Comparison of ENCODE assay signal across 8 cellular contexts in the genomic region with DNA sequence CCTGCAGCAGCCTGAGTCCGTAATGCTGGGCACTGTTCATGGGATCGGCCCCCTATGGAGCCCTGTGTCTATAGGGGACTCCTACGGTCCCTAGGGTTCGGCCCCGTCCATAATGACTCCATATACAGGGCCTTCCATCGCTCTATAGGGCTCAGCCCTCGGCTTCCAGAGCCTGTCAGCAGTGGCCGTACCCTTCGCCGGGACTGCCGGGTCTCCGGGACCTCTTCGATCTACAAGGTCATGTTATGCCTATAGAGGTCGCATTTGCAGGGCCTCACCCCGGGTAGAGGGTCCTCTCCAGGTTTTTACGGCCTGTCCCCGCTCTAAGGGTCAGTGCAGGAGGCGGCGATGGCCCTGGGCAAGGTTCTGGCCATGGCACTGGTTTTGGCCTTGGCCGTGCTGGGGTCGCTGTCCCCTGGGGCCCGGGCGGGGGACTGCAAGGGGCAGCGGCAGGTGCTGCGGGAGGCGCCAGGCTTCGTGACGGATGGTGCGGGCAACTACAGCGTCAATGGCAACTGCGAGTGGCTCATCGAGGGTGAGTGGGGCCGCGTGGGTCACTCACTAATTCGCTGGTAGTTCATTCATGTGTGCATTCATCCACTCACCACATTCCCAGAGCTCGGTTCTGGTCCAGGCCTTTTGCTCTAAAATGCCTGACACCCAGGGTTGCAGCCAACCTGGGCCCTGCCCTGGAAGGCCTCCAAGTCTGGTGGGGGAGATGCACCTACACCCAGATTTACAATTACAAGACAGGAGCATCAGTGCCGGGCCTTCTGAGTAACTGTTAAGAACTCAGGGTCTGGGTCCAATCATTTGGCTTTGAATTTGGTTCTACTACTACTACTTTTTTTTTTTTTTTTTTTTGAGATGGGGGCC. TPM values are rescaled to one million over a fixed set of nuclear protein-coding genes. Genes with fewer than 3 reads are reported as not detected.
DNase-seq lines count a peak whose midpoint lies in the region; ATAC-seq and TF ChIP-seq lines count a peak whose summit lies in the region.

No MANE protein-coding gene starts in this region.

- peak; percentile 22 for ATAC-seq in HG03025 (IDR thresholded peaks at IDR 0.05; ENCODE audit: low FRiP score, unreplicated experiment)

- no peaks in the 10 kb centered on the region for H3K36me3 ChIP-seq in tibial artery

- peaks cover 0 to 43% (median 31%) of the 10 kb centered on the region in 4 donors for H3K4me1 ChIP-seq in tibial artery

- no peak for TF ChIP-seq POLR2A in lower leg skin (IDR thresholded peaks at IDR 0.05)

- H3K9me3 Mint-ChIP-seq in chondrocyte (ENCODE audit: low read depth) = no peaks in the 10 kb centered on the region

- peak; percentile 32 for TF ChIP-seq CTCF in chondrocyte (IDR thresholded peaks at IDR 0.05)
- no peak for TF ChIP-seq CTCF in lower leg skin (IDR thresholded peaks at IDR 0.05)
- TF ChIP-seq CTCF in tibial artery (IDR thresholded peaks at IDR 0.05) = no peak

- peak; percentile 28 for DNase-seq in NCI-H510A treated with DMSO at 0.1 percent for 48 hours (lab: John Stamatoyannopoulos, UW)
- no peak for DNase-seq in NCI-H510A (lab: John Stamatoyannopoulos, UW)
- DNase-seq in SK-MEL-5 (ENCODE audit: low read depth, low spot score) = peak; percentile 8
- DNase-seq in chondrocyte (ENCODE audit: low spot score) = no peak
- peak in 1 of 2 donors; percentile 88 for DNase-seq in lower leg skin (ENCODE audit: low spot score in 2 of 2)
- no peak for DNase-seq in tibial artery
- DNase-seq in NCI-H2029 treated with DMSO at 0.1 percent for 48 hours (lab: John Stamatoyannopoulos, UW) = no peak

- H3K4me3 Mint-ChIP-seq in chondrocyte (ENCODE audit: unreplicated experiment) = peak overlapping the region; percentile 78

- peak overlapping the region; percentile 4 for H3K27ac Mint-ChIP-seq in chondrocyte (ENCODE audit: unreplicated experiment)

- peaks cover 11 to 35% of the 10 kb centered on the region in 2 donors for H3K27me3 ChIP-seq in tibial artery

- H3K9me3 ChIP-seq in tibial artery = no peaks in the 10 kb centered on the region

- H3K27me3 Mint-ChIP-seq in chondrocyte (ENCODE audit: low read depth) = peaks cover 20% of the 10 kb centered on the region

- peaks cover 40% of the 10 kb centered on the region for H3K4me1 Mint-ChIP-seq in chondrocyte (ENCODE audit: low read depth)

- 7 to 9% methylated on average over 29 to 35 of the region's 37 CpGs for WGBS in lower leg skin, 2 donors

- in situ Hi-C loops in SK-MEL-5 (cut with HindIII; ENCODE audit: low pct_unique_long_range_greater_than_20kb, low sequenced_read_pairs) = no loop called here

- H3K4me3 ChIP-seq in lower leg skin (ENCODE audit: low read depth, poor library complexity, severe bottlenecking) (peak overlapping the region; percentile 82), tibial artery (peak overlapping the region; percentile 78 to 84)

- intact Hi-C loops in lower leg skin (cut with DNase I; ENCODE audit: low total_unique reads) = no loop called here
- intact Hi-C loops in tibial artery (cut with DNase I; ENCODE audit: low total_unique reads) = loop anchor here (10.0 kb wide), 1 partner anchor 191 kb away; the partner anchor contains the start of gene POU2F2

- H3K27ac ChIP-seq in tibial artery = peak overlapping the region; percentile 70 to 72

- no peaks in the 10 kb centered on the region for H3K36me3 Mint-ChIP-seq in chondrocyte (ENCODE audit: low read depth)

RNA-seq across cellular contexts. Expression of gene MEGF8, which starts 0.7 kb away (rescaled TPM):
- 8.8 and 8.9 TPM in 2 replicates for total RNA-seq in SK-MEL-5 (2014; rRNA removed; shearing (Covaris generic))
- polyA plus RNA-seq in SK-MEL-5 (2015; cell fraction: cytosol; rRNA removed) = 19.2 and 22.6 TPM in 2 replicates
- 13.0 and 22.7 TPM in 2 replicates for polyA plus RNA-seq in SK-MEL-5 (2015; cell fraction: nucleus; rRNA removed)
- total RNA-seq in chondrocyte (48.1 to 54.4 TPM (median 49.5 TPM) in 3 replicates), lower leg skin (10 to 100 TPM in 3 of 4 donors, 1 to 10 TPM in 1; 6.1 to 14.1 (median 12.0) TPM)

RNA-seq across cellular contexts. Expression of gene TMEM145, which starts 13.0 kb away (rescaled TPM):
- total RNA-seq in SK-MEL-5 (2014; rRNA removed; shearing (Covaris generic)) = 0.51 and 0.98 TPM in 2 replicates
- 1.5 and 2.6 TPM in 2 replicates for polyA plus RNA-seq in SK-MEL-5 (2015; cell fraction: cytosol; rRNA removed)
- polyA plus RNA-seq in SK-MEL-5 (2015; cell fraction: nucleus; rRNA removed) = 23.5 and 58.8 TPM in 2 replicates
- total RNA-seq in chondrocyte (0.32 to 0.36 TPM in 2 of 3 replicates, not detected in the other), lower leg skin (under 1 TPM in 1 of 4 donors, not detected in 3; 0.88 TPM)

RNA-seq across cellular contexts. Expression of gene PAFAH1B3, which starts 23.7 kb away (rescaled TPM):
- total RNA-seq in SK-MEL-5 (2014; rRNA removed; shearing (Covaris generic)) = 45.4 and 50.9 TPM in 2 replicates
- polyA plus RNA-seq in SK-MEL-5 (2015; cell fraction: cytosol; rRNA removed) = 47.6 and 55.4 TPM in 2 replicates
- polyA plus RNA-seq in SK-MEL-5 (2015; cell fraction: nucleus; rRNA removed) = 22.2 and 34.9 TPM in 2 replicates
- total RNA-seq in chondrocyte (15.2 to 32.9 TPM (median 31.1 TPM) in 3 replicates), lower leg skin (10 to 100 TPM in 3 of 4 donors, 1 to 10 TPM in 1; 4.3 to 18.4 (median 14.0) TPM)

RNA-seq across cellular contexts. Expression of gene PRR19, which starts 24.2 kb away (rescaled TPM):
- total RNA-seq in SK-MEL-5 (2014; rRNA removed; shearing (Covaris generic)) = 1.1 and 1.2 TPM in 2 replicates
- 0.65 and 0.94 TPM in 2 replicates for polyA plus RNA-seq in SK-MEL-5 (2015; cell fraction: cytosol; rRNA removed)
- polyA plus RNA-seq in SK-MEL-5 (2015; cell fraction: nucleus; rRNA removed) = 1.8 TPM in 1 of 2 replicates, not detected in the other
- total RNA-seq in chondrocyte = 0.24 to 1.7 TPM (median 0.82 TPM) in 3 replicates
- total RNA-seq in lower leg skin = under 1 TPM in 3 of 4 donors, not detected in 1; 0.23 to 0.30 (median 0.29) TPM

RNA-seq across cellular contexts. Expression of gene CIC, which starts 57.1 kb away (rescaled TPM):
- total RNA-seq in SK-MEL-5 (2014; rRNA removed; shearing (Covaris generic)) = 5.2 and 11.3 TPM in 2 replicates
- 45.4 and 60.9 TPM in 2 replicates for polyA plus RNA-seq in SK-MEL-5 (2015; cell fraction: cytosol; rRNA removed)
- polyA plus RNA-seq in SK-MEL-5 (2015; cell fraction: nucleus; rRNA removed) = 36.8 and 45.9 TPM in 2 replicates
- total RNA-seq in chondrocyte (83.6 to 101 TPM (median 86.3 TPM) in 3 replicates), lower leg skin (10 to 100 TPM; 57.8 to 90.0 (median 59.0) TPM)

Comparison
In these comparisons a context has a peak if more than half of its experiments do, and no peak if none do; other contexts are left out.
1. DNase-seq: peak in NCI-H510A treated with DMSO at 0.1 percent for 48 hours (single experiment) and SK-MEL-5 (single experiment); none in NCI-H510A (single experiment), chondrocyte (single experiment), tibial artery (0 of 2) and NCI-H2029 treated with DMSO at 0.1 percent for 48 hours (single experiment).